Comparison of ENCODE assay signal across 1 cellular context in genomic region chr15:29821416-29822099, GRCh38.
TF ChIP-seq lines count a peak whose summit lies in the region.

No MANE protein-coding gene starts in this region.

TF ChIP-seq in HepG2, 621 proteins besides CTCF, POLR2A, EP300 and RAD21 (continued from another document and continues in another):
- TF ChIP-seq ZNF574 (CRISPR knock-in tag; IDR thresholded peaks at IDR 0.05) (peak; percentile 24; the same call in 1 of the 2 replicates), LRRFIP1 (CRISPR knock-in tag; conservative IDR thresholded peaks at IDR 0.05) (no peak), ATF4 (CRISPR knock-in tag; IDR thresholded peaks at IDR 0.05) (peak in 1 of 2 experiments; percentile 38; a peak in 1 of 4 replicates), HMGXB4 (CRISPR knock-in tag; IDR thresholded peaks at IDR 0.05; ENCODE audit: borderline replicate concordance in 1 of 2, low read depth in 1 of 2) (peak in 1 of 2 experiments; percentile 47; a peak in 1 of 4 replicates), FIP1L1 (IDR thresholded peaks at IDR 0.05; ENCODE audit: borderline replicate concordance, insufficient read depth, low read depth, low read length) (no peak), MEF2D (CRISPR knock-in tag; IDR thresholded peaks at IDR 0.05) (no peak), ZNF777 (CRISPR knock-in tag; IDR thresholded peaks at IDR 0.05) (no peak), CSRNP2 (CRISPR knock-in tag; conservative IDR thresholded peaks at IDR 0.05; ENCODE audit: low read depth) (no peak), ARNT2 (CRISPR knock-in tag; IDR thresholded peaks at IDR 0.05; ENCODE audit: low read depth) (no peak), CAMTA2 (CRISPR knock-in tag; IDR thresholded peaks at IDR 0.05; ENCODE audit: borderline replicate concordance) (no peak), KDM2A (CRISPR knock-in tag; IDR thresholded peaks at IDR 0.05; ENCODE audit: borderline replicate concordance, low read depth) (peak; percentile 43; the same call in 1 of the 2 replicates), ZNF335 (CRISPR knock-in tag; IDR thresholded peaks at IDR 0.05) (no peak), MED1 (CRISPR knock-in tag; IDR thresholded peaks at IDR 0.05) (no peak), SAP130 (CRISPR knock-in tag; IDR thresholded peaks at IDR 0.05; ENCODE audit: low read depth) (peak; percentile 72), ZFAT (CRISPR knock-in tag; conservative IDR thresholded peaks at IDR 0.05) (no peak), KDM1A (CRISPR knock-in tag; IDR thresholded peaks at IDR 0.05) (no peak), WIZ (CRISPR knock-in tag; IDR thresholded peaks at IDR 0.05) (no peak), ZBTB21 (CRISPR knock-in tag; IDR thresholded peaks at IDR 0.05) (peak; percentile 40; the same call in 1 of the 2 replicates), ZNF33A (CRISPR knock-in tag; IDR thresholded peaks at IDR 0.05; ENCODE audit: borderline replicate concordance) (no peak), CC2D1A (CRISPR knock-in tag; IDR thresholded peaks at IDR 0.05) (no peak), RFX1 (IDR thresholded peaks at IDR 0.05) (no peak), SNAPC5 (CRISPR knock-in tag; IDR thresholded peaks at IDR 0.05; ENCODE audit: borderline replicate concordance) (no peak), PHF8 (CRISPR knock-in tag; IDR thresholded peaks at IDR 0.05) (peak; percentile 31), ZNF460 (CRISPR knock-in tag; IDR thresholded peaks at IDR 0.05; ENCODE audit: borderline replicate concordance) (no peak), ZNF292 (CRISPR knock-in tag; IDR thresholded peaks at IDR 0.05; ENCODE audit: borderline replicate concordance, low read depth) (0 out of 2 replicates have a peak, but pooled peaks have one; percentile 32), YY1 (IDR thresholded peaks at IDR 0.05; ENCODE audit: insufficient read depth, insufficient replicate concordance, low read depth, low read length) (peak; percentile 82), ZNF3 (CRISPR knock-in tag; IDR thresholded peaks at IDR 0.05) (no peak), NKX3-1 (CRISPR knock-in tag; IDR thresholded peaks at IDR 0.05) (no peak), CEBPB (IDR thresholded peaks at IDR 0.05; ENCODE audit: borderline replicate concordance, low read depth, low read length) (no peak), ZFP1 (CRISPR knock-in tag; IDR thresholded peaks at IDR 0.05) (no peak), FUBP1 (CRISPR knock-in tag; IDR thresholded peaks at IDR 0.05; ENCODE audit: borderline replicate concordance) (no peak), MXD1 (CRISPR knock-in tag; IDR thresholded peaks at IDR 0.05) (0 out of 2 replicates have a peak, but pooled peaks have one; percentile 3), RXRA (CRISPR knock-in tag; IDR thresholded peaks at IDR 0.05) (no peak), ARNTL (CRISPR knock-in tag; IDR thresholded peaks at IDR 0.05) (no peak; the same call in 1 of the 2 replicates), HOXA3 (CRISPR knock-in tag; IDR thresholded peaks at IDR 0.05) (peak; percentile 16; the same call in 1 of the 2 replicates), ZBTB49 (CRISPR knock-in tag; IDR thresholded peaks at IDR 0.05; ENCODE audit: borderline replicate concordance) (no peak), SALL1 (CRISPR knock-in tag; IDR thresholded peaks at IDR 0.05) (no peak), ZSCAN5A (CRISPR knock-in tag; IDR thresholded peaks at IDR 0.05; ENCODE audit: borderline replicate concordance) (no peak), ZNF740 (CRISPR knock-in tag; IDR thresholded peaks at IDR 0.05) (no peak), UBTF (CRISPR knock-in tag; IDR thresholded peaks at IDR 0.05) (peak; percentile 56), ELF3 (CRISPR knock-in tag; IDR thresholded peaks at IDR 0.05) (no peak), ZNF34 (CRISPR knock-in tag; IDR thresholded peaks at IDR 0.05; ENCODE audit: borderline replicate concordance) (no peak), ZNF879 (CRISPR knock-in tag; IDR thresholded peaks at IDR 0.05) (no peak), FOXK1 (CRISPR knock-in tag; IDR thresholded peaks at IDR 0.05; ENCODE audit: borderline replicate concordance, low read depth) (peak; percentile 22; the same call in 1 of the 2 replicates), ZSCAN25 (CRISPR knock-in tag; IDR thresholded peaks at IDR 0.05) (no peak), KLF16 (CRISPR knock-in tag; IDR thresholded peaks at IDR 0.05) (no peak)
